In the genomic region with DNA sequence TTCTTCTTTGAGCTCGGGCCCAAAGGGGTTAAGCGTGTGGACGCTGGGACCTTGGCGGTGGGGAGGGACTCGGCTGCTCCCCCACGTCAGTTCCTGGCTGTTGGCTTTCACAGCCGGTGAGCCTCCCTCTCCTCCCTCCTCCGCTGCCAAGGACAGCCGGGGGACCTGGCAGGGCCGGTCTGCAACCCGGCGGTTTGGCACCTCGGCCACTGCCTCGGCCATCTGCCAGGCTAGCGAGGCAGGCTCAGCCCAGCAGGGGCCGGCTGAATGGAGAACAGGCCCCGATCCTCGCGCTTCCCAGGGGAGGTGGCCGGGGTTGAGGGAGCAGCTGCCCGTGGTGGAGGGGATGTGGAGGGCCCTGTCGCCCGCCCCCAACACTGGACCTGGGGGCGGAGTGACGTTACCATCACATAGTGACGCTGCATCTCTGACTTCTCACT, we compare ENCODE assay signal across 10 cellular contexts. TPM values are rescaled to one million over a fixed set of nuclear protein-coding genes. Genes with fewer than 3 reads are reported as not detected.
DNase-seq lines count a peak whose midpoint lies in the region; ATAC-seq, FAIRE-seq and TF ChIP-seq lines count a peak whose summit lies in the region.
"Had no signal": no experiment of that assay in that cellular context is flagged by ENCODE, and none has a peak within 500 bp of the region (broad histone marks: within the 10 kb centered on the region; RNA-seq: fewer than 3 reads in every experiment).

No MANE protein-coding gene starts in this region.

- TF ChIP-seq POLR2A in H1 (IDR thresholded peaks at IDR 0.05; ENCODE audit: control extremely low read depth in 1 of 2, low read depth in 2 of 2, low read length in 2 of 2): no peak
- TF ChIP-seq POLR2A in vagina (IDR thresholded peaks at IDR 0.05): no peak

- H2BK120ac ChIP-seq in H1 (replicated peaks; ENCODE audit: low read depth, low read length): no peak overlapping the region

- FAIRE-seq in H1 (lab: Jason Lieb, UNC): no peak
- FAIRE-seq: keratinocyte had no signal

- H3K4me1 ChIP-seq in H1 (replicated peaks in 1 of 4; ENCODE audit: control insufficient read depth in 3 of 4, insufficient read depth in 4 of 4, low read length in 3 of 4): peaks cover 3 to 36% (median 27%) of the 10 kb centered on the region in 4 experiments
- peaks cover 80% of the 10 kb centered on the region for H3K4me1 ChIP-seq in vagina

- no peak overlapping the region for H4K91ac ChIP-seq in H1 (replicated peaks; ENCODE audit: insufficient read length, low read length)

- H3K56ac ChIP-seq in H1 (replicated peaks; ENCODE audit: insufficient read length, low read depth, low read length): no peak overlapping the region

- H3K27ac ChIP-seq in H1 (ENCODE audit: low read depth, low read length) (no peak overlapping the region), vagina (peak overlapping the region; percentile 76)

- no peak overlapping the region for H4K5ac ChIP-seq in H1 (ENCODE audit: insufficient read length, low read depth, low read length)

- peaks cover 0 to 4% of the 10 kb centered on the region in 2 experiments; a peak in 1 of 4 replicates for H3K79me2 ChIP-seq in H1 (ENCODE audit: control insufficient read depth in 1 of 2, insufficient read depth in 2 of 2, low read length in 2 of 2)

- no peak overlapping the region for H3K23ac ChIP-seq in H1 (ENCODE audit: insufficient read length)

- no peak for TF ChIP-seq CTCF in H1 (IDR thresholded peaks at IDR 0.05; ENCODE audit: control extremely low read depth in 1 of 3, insufficient read depth in 1 of 3, low read depth in 1 of 3, low read length in 3 of 3)
- TF ChIP-seq CTCF in vagina (IDR thresholded peaks at IDR 0.05): no peak

- WGBS in H1 (ENCODE audit: extremely low coverage in 1 of 2, insufficient coverage in 1 of 2, insufficient read length in 1 of 2, insufficient replicate concordance in 2 of 2, low coverage in 1 of 2, low lambda C conversion rate in 2 of 2, missing lambda C conversion rate in 1 of 2), 2 experiments: 47% methylated on average over 22 of the region's 26 CpGs; no CpG with 5 or more reads in 1 of the 2 experiments

- no peaks in the 10 kb centered on the region; a peak in 1 of 7 replicates for H3K27me3 ChIP-seq in H1 (replicated peaks in 1 of 4; ENCODE audit: control insufficient read depth in 3 of 4, extremely low read depth in 1 of 4, insufficient read depth in 3 of 4, low read length in 3 of 4)
- no peaks in the 10 kb centered on the region for H3K27me3 ChIP-seq in vagina

- no peak overlapping the region for H3K14ac ChIP-seq in H1 (ENCODE audit: insufficient read length)

- H3K9me3 ChIP-seq in H1 (ENCODE audit: insufficient read depth in 2 of 2, low read depth in 1 of 2, low read length in 1 of 2) (no peaks in the 10 kb centered on the region), vagina (no peaks in the 10 kb centered on the region)
- H3K9me3 ChIP-seq: Caco-2 had no signal

- H2AK5ac ChIP-seq in H1 (ENCODE audit: low read depth, low read length): no peak overlapping the region; the same call in 1 of the 2 replicates

- CTCF ChIA-PET in activated naive CD4-positive, alpha-beta T cell treated with anti-CD3 and anti-CD28 coated beads, Interleukin-2, amount 10 ng/mL, durations not matched to agents 7 days and 5 days (lab: Charles Lee): interaction anchor here (1.0 to 4.1 kb wide), 2 partner anchors 47 to 94 kb away, joined by 3 to 13 read pairs; no protein-coding TSS in a partner anchor
- CTCF ChIA-PET in H1 (lab: Charles Lee; ENCODE audit: partially characterized antibody): interaction anchor here (0.6 to 2.6 kb wide), 8 partner anchors 11 to 192 kb away, joined by 3 to 13 read pairs (median 4); no protein-coding TSS in a partner anchor
- CTCF ChIA-PET in activated CD4-positive, alpha-beta T cell treated with anti-CD3 and anti-CD28 coated beads, Interleukin-2, amount 10 ng/mL, durations not matched to agents 7 days and 5 days (lab: Charles Lee): no interaction called here

- ATAC-seq in HG02852 (IDR thresholded peaks at IDR 0.05; ENCODE audit: unreplicated experiment): no peak
- ATAC-seq in HG02759 (IDR thresholded peaks at IDR 0.05; ENCODE audit: unreplicated experiment): no peak

- peaks cover 56% of the 10 kb centered on the region for H3K36me3 Mint-ChIP-seq in activated naive CD4-positive, alpha-beta T cell treated with anti-CD3 and anti-CD28 coated beads, Interleukin-2, amount 10 ng/mL, durations not matched to agents 7 days and 5 days
- peaks cover 58% of the 10 kb centered on the region for H3K36me3 Mint-ChIP-seq in activated CD4-positive, alpha-beta T cell treated with anti-CD3 and anti-CD28 coated beads, Interleukin-2, amount 10 ng/mL, durations not matched to agents 7 days and 5 days (ENCODE audit: low read depth)

- H4K20me1 ChIP-seq in H1 (replicated peaks in 1 of 2; ENCODE audit: control insufficient read depth in 1 of 2, insufficient read depth in 2 of 2, low read length in 2 of 2): peaks cover 5 to 18% of the 10 kb centered on the region in 2 experiments

- DNase-seq in activated naive CD4-positive, alpha-beta T cell treated with anti-CD3 and anti-CD28 coated beads, Interleukin-2, amount 10 ng/mL, durations not matched to agents 7 days and 5 days: no peak
- no peak for DNase-seq in activated naive CD4-positive, alpha-beta T cell treated with anti-CD3 and anti-CD28 coated beads, Interleukin-2, amount 50 U/mL, for 16 hours
- DNase-seq in H1 (ENCODE audit: low read depth in 1 of 2, low spot score in 2 of 2) (peak in 1 of 2 experiments; percentile 64), middle frontal gyrus (ENCODE audit: extremely low spot score, low spot score) (peak; percentile 58), vagina (ENCODE audit: extremely low spot score in 2 of 2) (no peak)
- no peak for DNase-seq in activated CD4-positive, alpha-beta T cell treated with anti-CD3 and anti-CD28 coated beads, Interleukin-2, amount 10 ng/mL, durations not matched to agents 7 days and 5 days
- DNase-seq: Caco-2 had no signal

- no peak overlapping the region for H2AFZ ChIP-seq in H1 (ENCODE audit: low read length)

- H4K8ac ChIP-seq in H1 (ENCODE audit: extremely low read depth, insufficient read depth, low read length): no peak overlapping the region

- 0 out of 2 replicates have a peak overlapping the region, but pooled peaks have one; percentile 27 for H2BK12ac ChIP-seq in H1 (ENCODE audit: low read depth, low read length)

- H3K4ac ChIP-seq in H1 (replicated peaks; ENCODE audit: insufficient read length, low read depth, low read length): no peak overlapping the region

- peaks cover 0 to 33% (median 7%) of the 10 kb centered on the region in 4 experiments; a peak in 5 of 8 replicates for H3K36me3 ChIP-seq in H1 (ENCODE audit: control insufficient read depth in 2 of 4, insufficient read depth in 4 of 4, low read length in 3 of 4)
- H3K36me3 ChIP-seq in vagina: peaks cover 0 to 56% of the 10 kb centered on the region in 2 donors

- TF ChIP-seq RAD21 in H1 (IDR thresholded peaks at IDR 0.05 in 1 of 2, conservative IDR thresholded peaks at IDR 0.05 in 1 of 2; ENCODE audit: low read depth in 2 of 2, low read length in 2 of 2): no peak

- H3K23me2 ChIP-seq in H1 (ENCODE audit: low read depth, low read length): no peaks in the 10 kb centered on the region; the same call in 1 of the 2 replicates

- no peak overlapping the region for H3K4me3 Mint-ChIP-seq in activated naive CD4-positive, alpha-beta T cell treated with anti-CD3 and anti-CD28 coated beads, Interleukin-2, amount 10 ng/mL, durations not matched to agents 7 days and 5 days
- no peak overlapping the region for H3K4me3 Mint-ChIP-seq in activated CD4-positive, alpha-beta T cell treated with anti-CD3 and anti-CD28 coated beads, Interleukin-2, amount 10 ng/mL, durations not matched to agents 7 days and 5 days

- H3K27me3 Mint-ChIP-seq in activated naive CD4-positive, alpha-beta T cell treated with anti-CD3 and anti-CD28 coated beads, Interleukin-2, amount 10 ng/mL, durations not matched to agents 7 days and 5 days: no peaks in the 10 kb centered on the region
- H3K27me3 Mint-ChIP-seq in activated CD4-positive, alpha-beta T cell treated with anti-CD3 and anti-CD28 coated beads, Interleukin-2, amount 10 ng/mL, durations not matched to agents 7 days and 5 days: no peaks in the 10 kb centered on the region

- POLR2A ChIA-PET in H1 (lab: Charles Lee; ENCODE audit: partially characterized antibody): interaction anchor here (0.6 to 2.7 kb wide), 7 partner anchors 10 to 67 kb away, joined by 3 to 10 read pairs (median 4); no protein-coding TSS in a partner anchor
- POLR2A ChIA-PET in activated CD4-positive, alpha-beta T cell treated with anti-CD3 and anti-CD28 coated beads, Interleukin-2, amount 10 ng/mL, durations not matched to agents 7 days and 5 days (lab: Charles Lee): no interaction called here

- H2BK15ac ChIP-seq in H1 (ENCODE audit: low read length): no peak overlapping the region

- no peak overlapping the region for H2BK20ac ChIP-seq in H1 (ENCODE audit: low read length)

- H2BK5ac ChIP-seq in H1 (ENCODE audit: low read depth, low read length): no peak overlapping the region

- H3K9me3 Mint-ChIP-seq in activated naive CD4-positive, alpha-beta T cell treated with anti-CD3 and anti-CD28 coated beads, Interleukin-2, amount 10 ng/mL, durations not matched to agents 7 days and 5 days: no peaks in the 10 kb centered on the region
- no peaks in the 10 kb centered on the region for H3K9me3 Mint-ChIP-seq in activated CD4-positive, alpha-beta T cell treated with anti-CD3 and anti-CD28 coated beads, Interleukin-2, amount 10 ng/mL, durations not matched to agents 7 days and 5 days

- peak in 1 of 2 experiments; percentile 98; a peak in 1 of 3 replicates for TF ChIP-seq EP300 in H1 (IDR thresholded peaks at IDR 0.05; ENCODE audit: borderline replicate concordance in 1 of 2, low read depth in 2 of 2, low read length in 2 of 2)

- peaks cover 2% of the 10 kb centered on the region; the same call in 1 of the 2 replicates for H3K79me1 ChIP-seq in H1 (ENCODE audit: low read depth, low read length)

- H3K27ac Mint-ChIP-seq in activated naive CD4-positive, alpha-beta T cell treated with anti-CD3 and anti-CD28 coated beads, Interleukin-2, amount 10 ng/mL, durations not matched to agents 7 days and 5 days: peak overlapping the region; percentile 42
- no peak overlapping the region for H3K27ac Mint-ChIP-seq in activated CD4-positive, alpha-beta T cell treated with anti-CD3 and anti-CD28 coated beads, Interleukin-2, amount 10 ng/mL, durations not matched to agents 7 days and 5 days

- intact Hi-C loops in vagina (cut with DNase I): no loop called here

- H3K4me3 ChIP-seq in H1 (ENCODE audit: extremely low read depth in 1 of 4, insufficient read depth in 2 of 4, low read depth in 3 of 4, low read length in 4 of 4) (peak overlapping the region in 1 of 4 experiments; percentile 22; a peak in 2 of 8 replicates), vagina (peak overlapping the region; percentile 0 to 19)

- H3K18ac ChIP-seq in H1 (ENCODE audit: extremely low read depth, low read length): no peak overlapping the region; the same call in none of the 2 replicates

- peak overlapping the region in 1 of 4 experiments; percentile 24; a peak in 1 of 7 replicates for H3K9ac ChIP-seq in H1 (replicated peaks in 1 of 4; ENCODE audit: extremely low read depth in 1 of 4, low read depth in 3 of 4, low read length in 3 of 4)

- peak overlapping the region; percentile 52 to 57; a peak in 3 of 4 replicates for H3K4me2 ChIP-seq in H1 (ENCODE audit: insufficient read depth in 1 of 2, low read depth in 2 of 2, low read length in 2 of 2)

- peaks cover 54% of the 10 kb centered on the region for H3K4me1 Mint-ChIP-seq in activated naive CD4-positive, alpha-beta T cell treated with anti-CD3 and anti-CD28 coated beads, Interleukin-2, amount 10 ng/mL, durations not matched to agents 7 days and 5 days
- peaks cover 46% of the 10 kb centered on the region for H3K4me1 Mint-ChIP-seq in activated CD4-positive, alpha-beta T cell treated with anti-CD3 and anti-CD28 coated beads, Interleukin-2, amount 10 ng/mL, durations not matched to agents 7 days and 5 days

RNA-seq across cellular contexts. Expression of a gene that starts 5.0 kb away (rescaled TPM):
- total RNA-seq in H1 (2021; fragmentation: NEBNext Ultra II Directional; extraction: Animal tissue kit (Norgen Biotek cat#: 25700)): 187 and 197 TPM in 2 replicates
- polyA plus RNA-seq in H1 (2011; rRNA removed): 285 and 392 TPM in 2 replicates
- 228 TPM for polyA plus RNA-seq in H1 (2011; cell fraction: cytosol; rRNA removed)
- polyA plus RNA-seq in H1 (2011; cell fraction: nucleus; rRNA removed): 492 TPM
- 186 to 340 TPM (median 248 TPM) in 4 replicates for polyA plus RNA-seq in H1 (2012, experiment 1 of 2)
- polyA plus RNA-seq in H1 (2012, experiment 2 of 2): 326 TPM
- 164 TPM for polyA plus RNA-seq in H1 (2013, experiment 1 of 2)
- 162 TPM for polyA plus RNA-seq in H1 (2013, experiment 2 of 2)
- 155 and 179 TPM in 2 replicates for polyA minus RNA-seq in H1 (2011; rRNA and poly(A)+ RNA removed)
- 203 TPM for polyA minus RNA-seq in H1 (2011; cell fraction: cytosol; rRNA and poly(A)+ RNA removed)
- polyA minus RNA-seq in H1 (2011; cell fraction: nucleus; rRNA and poly(A)+ RNA removed): 91.6 TPM
- total RNA-seq in vagina: 451 TPM
- total RNA-seq in activated CD4-positive, alpha-beta T cell treated with anti-CD3 and anti-CD28 coated beads, Interleukin-2, amount 10 ng/mL, durations not matched to agents 7 days and 5 days: 100 to 1,000 TPM; 837 to 960 TPM

RNA-seq across cellular contexts. Expression of a gene that starts 28.2 kb away (rescaled TPM):
- 11.5 and 12.5 TPM in 2 replicates for total RNA-seq in H1 (2021; fragmentation: NEBNext Ultra II Directional; extraction: Animal tissue kit (Norgen Biotek cat#: 25700))
- polyA plus RNA-seq in H1 (2011; rRNA removed): 8.0 and 12.7 TPM in 2 replicates
- polyA plus RNA-seq in H1 (2011; cell fraction: cytosol; rRNA removed): 8.4 TPM
- 24.8 TPM for polyA plus RNA-seq in H1 (2011; cell fraction: nucleus; rRNA removed)
- polyA plus RNA-seq in H1 (2012, experiment 1 of 2): 7.6 to 12.3 TPM (median 10.7 TPM) in 4 replicates
- polyA plus RNA-seq in H1 (2012, experiment 2 of 2): 8.3 TPM
- polyA plus RNA-seq in H1 (2013, experiment 1 of 2): 19.4 TPM
- polyA plus RNA-seq in H1 (2013, experiment 2 of 2): 19.1 TPM
- 2.6 and 3.4 TPM in 2 replicates for polyA minus RNA-seq in H1 (2011; rRNA and poly(A)+ RNA removed)
- 6.7 TPM for polyA minus RNA-seq in H1 (2011; cell fraction: cytosol; rRNA and poly(A)+ RNA removed)
- polyA minus RNA-seq in H1 (2011; cell fraction: nucleus; rRNA and poly(A)+ RNA removed): 6.8 TPM
- 28.2 TPM for total RNA-seq in vagina
- under 1 TPM; 0.99 to 1.00 TPM for total RNA-seq in activated CD4-positive, alpha-beta T cell treated with anti-CD3 and anti-CD28 coated beads, Interleukin-2, amount 10 ng/mL, durations not matched to agents 7 days and 5 days

RNA-seq across cellular contexts. Expression of a gene that starts 36.9 kb away (rescaled TPM):
- 19.9 and 21.1 TPM in 2 replicates for total RNA-seq in H1 (2021; fragmentation: NEBNext Ultra II Directional; extraction: Animal tissue kit (Norgen Biotek cat#: 25700))
- 6.2 and 13.6 TPM in 2 replicates for polyA plus RNA-seq in H1 (2011; rRNA removed)
- 10.8 TPM for polyA plus RNA-seq in H1 (2011; cell fraction: cytosol; rRNA removed)
- 19.0 TPM for polyA plus RNA-seq in H1 (2011; cell fraction: nucleus; rRNA removed)
- 13.5 to 20.6 TPM (median 17.0 TPM) in 4 replicates for polyA plus RNA-seq in H1 (2012, experiment 1 of 2)
- 13.5 TPM for polyA plus RNA-seq in H1 (2012, experiment 2 of 2)
- polyA plus RNA-seq in H1 (2013, experiment 1 of 2): 18.3 TPM
- polyA plus RNA-seq in H1 (2013, experiment 2 of 2): 17.5 TPM
- 4.9 and 7.8 TPM in 2 replicates for polyA minus RNA-seq in H1 (2011; rRNA and poly(A)+ RNA removed)
- 10.4 TPM for polyA minus RNA-seq in H1 (2011; cell fraction: cytosol; rRNA and poly(A)+ RNA removed)
- 6.6 TPM for polyA minus RNA-seq in H1 (2011; cell fraction: nucleus; rRNA and poly(A)+ RNA removed)
- 33.6 TPM for total RNA-seq in vagina
- under 1 TPM; 0.79 to 0.87 TPM for total RNA-seq in activated CD4-positive, alpha-beta T cell treated with anti-CD3 and anti-CD28 coated beads, Interleukin-2, amount 10 ng/mL, durations not matched to agents 7 days and 5 days

Comparison
In these comparisons a context has a peak if more than half of its experiments do, and no peak if none do; other contexts are left out.
1. RNA of a gene that starts 36.9 kb away (total RNA-seq): 33.6 TPM in vagina (single experiment) and 19.9 to 21.1 TPM in H1; 0.79 to 0.87 TPM in activated CD4-positive, alpha-beta T cell treated with anti-CD3 and anti-CD28 coated beads, Interleukin-2, amount 10 ng/mL, durations not matched to agents 7 days and 5 days; every median in the first group is over 10 times any median in the second.